Comparison of ENCODE assay signal across 23 cellular contexts in the genomic region with DNA sequence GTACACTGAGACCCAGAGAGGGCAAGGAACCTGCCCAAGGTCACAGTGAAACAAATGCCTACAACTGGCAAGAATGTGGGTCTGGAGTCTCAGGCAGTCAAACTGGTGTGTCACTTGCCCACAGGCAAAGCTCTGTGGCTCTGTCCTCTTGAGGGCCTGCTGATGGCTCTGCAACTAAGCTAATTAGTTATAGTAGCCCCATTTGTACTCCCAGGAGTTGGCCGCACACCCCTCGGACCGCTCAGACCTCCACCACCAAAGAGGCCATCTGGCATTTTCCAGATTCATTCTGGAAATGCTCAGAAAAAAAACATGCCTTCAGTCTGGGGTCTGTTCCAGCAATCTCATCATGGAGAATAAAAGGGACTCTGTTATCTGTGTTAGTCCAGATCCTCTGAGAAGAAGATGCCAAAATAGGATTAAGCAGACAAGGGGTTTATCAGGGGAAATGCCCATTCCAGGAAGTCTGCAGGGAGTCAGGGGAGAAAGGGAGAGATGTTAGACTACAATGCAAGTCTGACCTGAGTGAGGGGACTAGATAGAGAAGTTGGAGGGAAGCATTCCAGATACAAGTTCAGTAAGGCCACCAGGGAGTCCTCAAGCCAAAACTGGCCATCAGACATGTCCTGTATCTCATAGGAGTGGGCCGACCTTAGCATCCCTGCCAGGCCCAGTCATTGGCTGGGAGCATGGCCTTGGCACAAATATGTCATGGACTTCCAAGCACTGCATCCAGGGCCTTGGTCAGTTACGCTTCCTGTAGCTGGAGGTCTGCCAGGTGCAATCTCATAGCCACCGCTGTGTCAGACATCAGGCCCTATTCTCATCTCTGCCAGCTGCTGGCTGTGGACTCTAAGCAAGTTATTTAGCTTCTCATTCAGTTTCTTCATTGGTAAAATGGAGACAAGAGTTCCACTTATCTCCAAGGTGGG. TPM values are rescaled to one million over a fixed set of nuclear protein-coding genes. Genes with fewer than 3 reads are reported as not detected.
DNase-seq lines count a peak whose midpoint lies in the region; ATAC-seq and TF ChIP-seq lines count a peak whose summit lies in the region.
"Had no signal": no experiment of that assay in that cellular context is flagged by ENCODE, and none has a peak within 500 bp of the region (broad histone marks: within the 10 kb centered on the region; RNA-seq: fewer than 3 reads in every experiment).

No MANE protein-coding gene starts in this region.

- no peak overlapping the region for H3K4me3 Mint-ChIP-seq in HFFc6
- H3K4me3 Mint-ChIP-seq: activated naive CD8-positive, alpha-beta T cell treated with anti-CD3 and anti-CD28 coated beads for 36 hours; CD4-positive, alpha-beta T cell; stimulated activated memory B cell treated with anti-CD40 and anti-IgM and Interleukin-4, amounts not matched to agents 10 μg/mL and 1 μg/mL and 100 μg/mL, for 72 hours had no signal

- TF ChIP-seq CTCF in body of pancreas (IDR thresholded peaks at IDR 0.05) (no peak), omental fat pad (IDR thresholded peaks at IDR 0.05) (no peak), vagina (IDR thresholded peaks at IDR 0.05) (no peak), HFFc6 (IDR thresholded peaks at IDR 0.05) (no peak)

- H3K27me3 Mint-ChIP-seq in HFFc6 (ENCODE audit: insufficient read depth): peaks cover 2% of the 10 kb centered on the region

- intact Hi-C loops in body of pancreas (cut with DNase I): loop anchor here (10.0 kb wide), 1 partner anchor 143 kb away; no protein-coding TSS in a partner anchor
- intact Hi-C loops in vagina (cut with DNase I): no loop called here

- no peaks in the 10 kb centered on the region for H3K4me1 Mint-ChIP-seq in HFFc6 (ENCODE audit: low read depth)
- H3K4me1 Mint-ChIP-seq: activated naive CD8-positive, alpha-beta T cell treated with anti-CD3 and anti-CD28 coated beads for 36 hours had no signal

- DNase-seq in Ammon's horn (ENCODE audit: low spot score): peak; percentile 37
- DNase-seq in NCI-H1092 treated with DMSO at 0.1 percent for 48 hours (lab: John Stamatoyannopoulos, UW): peak; percentile 70
- peak in 3 of 4 donors; percentile 7 to 22 (median 15) for DNase-seq in body of pancreas
- DNase-seq in left lobe of liver (ENCODE audit: low spot score): peak; percentile 44
- DNase-seq in omental fat pad (ENCODE audit: low spot score): no peak
- no peak for DNase-seq in vagina (ENCODE audit: extremely low spot score in 2 of 2)
- DNase-seq in putamen (ENCODE audit: low spot score): no peak
- no peak for DNase-seq in HFFc6
- DNase-seq: activated CD4-positive, alpha-beta T cell treated with anti-CD3 and anti-CD28 coated beads for 4 hours; activated naive CD8-positive, alpha-beta T cell treated with anti-CD3 and anti-CD28 coated beads for 36 hours; CD4-positive, alpha-beta T cell; colonic mucosa; DMS153; IMR-90; mammary epithelial cell; NCI-H1436 treated with DMSO at 0.1 percent for 48 hours; NCI-H345; occipital lobe; stimulated activated CD4-positive, alpha-beta T cell treated with anti-CD3 and anti-CD28 coated beads, Interleukin-1b, Interleukin-23, amount 100 ng/mL, for 48 hours had no signal

- no peaks in the 10 kb centered on the region for H3K4me1 ChIP-seq in body of pancreas
- H3K4me1 ChIP-seq in vagina: no peaks in the 10 kb centered on the region
- H3K4me1 ChIP-seq: colonic mucosa, thyroid gland had no signal

- H3K9me3 ChIP-seq in body of pancreas (no peaks in the 10 kb centered on the region), vagina (no peaks in the 10 kb centered on the region)
- H3K9me3 ChIP-seq: colonic mucosa, thyroid gland had no signal

- TF ChIP-seq POLR2A in body of pancreas (IDR thresholded peaks at IDR 0.05) (no peak), vagina (IDR thresholded peaks at IDR 0.05) (no peak)

- WGBS in body of pancreas, 2 donors: 63 to 72% methylated on average over 4 to 6 of the region's 6 CpGs

- ATAC-seq in body of pancreas (no peak), left lobe of liver (no peak), omental fat pad (ENCODE audit: low FRiP score) (no peak)
- ATAC-seq: stimulated activated memory B cell treated with anti-CD40 and anti-IgM and Interleukin-4, amounts not matched to agents 10 μg/mL and 1 μg/mL and 100 μg/mL, for 72 hours had no signal

- H3K27ac Mint-ChIP-seq in HFFc6: no peak overlapping the region
- H3K27ac Mint-ChIP-seq: activated naive CD8-positive, alpha-beta T cell treated with anti-CD3 and anti-CD28 coated beads for 36 hours; CD4-positive, alpha-beta T cell; stimulated activated memory B cell treated with anti-CD40 and anti-IgM and Interleukin-4, amounts not matched to agents 10 μg/mL and 1 μg/mL and 100 μg/mL, for 72 hours had no signal

- H3K9me3 Mint-ChIP-seq in HFFc6: peaks cover 11% of the 10 kb centered on the region; the same call in 1 of the 2 replicates
- H3K9me3 Mint-ChIP-seq: activated naive CD8-positive, alpha-beta T cell treated with anti-CD3 and anti-CD28 coated beads for 36 hours; CD4-positive, alpha-beta T cell; stimulated activated memory B cell treated with anti-CD40 and anti-IgM and Interleukin-4, amounts not matched to agents 10 μg/mL and 1 μg/mL and 100 μg/mL, for 72 hours had no signal

- H3K36me3 ChIP-seq in body of pancreas (replicated peaks in 1 of 2; ENCODE audit: insufficient read depth in 1 of 2, low read depth in 2 of 2) (no peaks in the 10 kb centered on the region), vagina (no peaks in the 10 kb centered on the region)
- H3K36me3 ChIP-seq: colonic mucosa, thyroid gland had no signal

- H3K4me3 ChIP-seq in body of pancreas (no peak overlapping the region), vagina (no peak overlapping the region)
- H3K4me3 ChIP-seq: colonic mucosa, hepatocyte, thyroid gland had no signal

- H3K36me3 Mint-ChIP-seq in HFFc6 (ENCODE audit: low read depth): no peaks in the 10 kb centered on the region
- H3K36me3 Mint-ChIP-seq: activated naive CD8-positive, alpha-beta T cell treated with anti-CD3 and anti-CD28 coated beads for 36 hours; stimulated activated memory B cell treated with anti-CD40 and anti-IgM and Interleukin-4, amounts not matched to agents 10 μg/mL and 1 μg/mL and 100 μg/mL, for 72 hours had no signal

- H3K27ac ChIP-seq in body of pancreas: no peak overlapping the region
- H3K27ac ChIP-seq in vagina: no peak overlapping the region
- H3K27ac ChIP-seq: colonic mucosa, hepatocyte, HL-60, thyroid gland had no signal

- H3K27me3 ChIP-seq in body of pancreas: no peaks in the 10 kb centered on the region
- no peaks in the 10 kb centered on the region for H3K27me3 ChIP-seq in vagina
- H3K27me3 ChIP-seq: colonic mucosa, thyroid gland had no signal

RNA-seq across cellular contexts. Expression of a gene that starts 15.4 kb away (rescaled TPM):
- 1 to 10 TPM; 4.3 to 7.8 TPM for total RNA-seq in body of pancreas
- 20.1 TPM for total RNA-seq in left lobe of liver
- 100 to 1,000 TPM in 1 of 4 donors, 10 to 100 TPM in 3; 22.8 to 111 (median 29.1) TPM for total RNA-seq in omental fat pad
- total RNA-seq in vagina: 30.9 TPM
- not detected for total RNA-seq in HFFc6 (2021; fragmentation: NEBNext Ultra II Directional; extraction: Animal tissue kit (Norgen Biotek cat#: 25700))
- total RNA-seq: IMR-90 had no signal

RNA-seq across cellular contexts. Expression of a gene that starts 46.9 kb away (rescaled TPM):
- total RNA-seq in body of pancreas (10 to 100 TPM in 1 of 2 donors, 1 to 10 TPM in 1; 2.3 to 18.1 TPM), left lobe of liver (4.1 TPM), omental fat pad (10 to 100 TPM in 3 of 4 donors, 1 to 10 TPM in 1; 5.8 to 46.3 (median 17.7) TPM), vagina (20.1 TPM)
- total RNA-seq in HFFc6 (2021; fragmentation: NEBNext Ultra II Directional; extraction: Animal tissue kit (Norgen Biotek cat#: 25700)): 10 to 100 TPM in 1 of 6 experiments, 1 to 10 TPM in 5; 3.3 to 11.3 (median 9.0) TPM

Comparison
In these comparisons a context has a peak if more than half of its experiments do, and no peak if none do; other contexts are left out.
1. DNase-seq: peak in Ammon's horn (single experiment), NCI-H1092 treated with DMSO at 0.1 percent for 48 hours (single experiment), body of pancreas (3 of 4) and left lobe of liver (single experiment); none in omental fat pad (single experiment), vagina (0 of 2), putamen (single experiment) and HFFc6 (single experiment).
2. RNA of a gene that starts 15.4 kb away (total RNA-seq): 22.8 to 111 TPM in omental fat pad, 30.9 TPM in vagina (single experiment), 20.1 TPM in left lobe of liver (single experiment) and 4.3 to 7.8 TPM in body of pancreas; not detected in HFFc6; every median in the first group is over 4 times any median in the second.